Comparison of ENCODE assay signal across 8 cellular contexts in genomic region chr15:40069178-40070165, GRCh38. TPM values are rescaled to one million over a fixed set of nuclear protein-coding genes. Genes with fewer than 3 reads are reported as not detected.
DNase-seq lines count a peak whose midpoint lies in the region; TF ChIP-seq lines count a peak whose summit lies in the region.

No MANE protein-coding gene starts in this region.

- H3K36me3 Mint-ChIP-seq in H9 (ENCODE audit: insufficient read depth in 1 of 3, low read depth in 3 of 3) = peaks cover 2 to 10% (median 7%) of the 10 kb centered on the region in 3 experiments; a peak in 3 of 7 replicates

- H3K27me3 Mint-ChIP-seq in H9 (ENCODE audit: low read depth) = 0 out of 2 replicates have a peak, but pooled peaks cover 1% of the 10 kb centered on the region

- H4K8ac ChIP-seq in H9 (replicated peaks; ENCODE audit: insufficient read length, low read depth, low read length) = no peak overlapping the region

- no peak for TF ChIP-seq POLR2A in sigmoid colon (IDR thresholded peaks at IDR 0.05)

- H3K4me3 ChIP-seq in adipocyte (ENCODE audit: low read length) (no peak overlapping the region), hepatocyte (no peak overlapping the region), sigmoid colon (peak overlapping the region in 1 of 4 donors; percentile 6)

- peak overlapping the region in 2 of 3 experiments; percentile 36 to 59; a peak in 1 of 7 replicates for H3K27ac Mint-ChIP-seq in H9

- TF ChIP-seq EP300 in sigmoid colon (IDR thresholded peaks at IDR 0.05) = no peak

- H3K9me2 ChIP-seq in hepatocyte (replicated peaks; ENCODE audit: insufficient read depth) = no peaks in the 10 kb centered on the region

- H2BK12ac ChIP-seq in H9 (ENCODE audit: insufficient read length, low read depth, low read length) = no peak overlapping the region

- WGBS in H9 (ENCODE audit: extremely low coverage, insufficient read length, low lambda C conversion rate) = no CpG with 5 or more reads among the region's 32 CpGs
- 56% methylated on average over 32 of the region's 32 CpGs for WGBS in hepatocyte (ENCODE audit: low lambda C conversion rate, missing lambda C conversion rate)
- 26 to 48% methylated on average over 32 of the region's 32 CpGs for WGBS in sigmoid colon, 2 donors

- peaks cover 4 to 10% of the 10 kb centered on the region in 2 experiments; a peak in 3 of 5 replicates for H3K9me3 Mint-ChIP-seq in H9

- no peaks in the 10 kb centered on the region for H3K27me3 ChIP-seq in H9 (ENCODE audit: insufficient read depth, low read length)
- H3K27me3 ChIP-seq in adipocyte (replicated peaks; ENCODE audit: control insufficient read depth, insufficient read depth, low read length) = no peaks in the 10 kb centered on the region
- no peaks in the 10 kb centered on the region for H3K27me3 ChIP-seq in hepatocyte
- H3K27me3 ChIP-seq in sigmoid colon = no peaks in the 10 kb centered on the region

- no peak overlapping the region for H3K23ac ChIP-seq in H9 (ENCODE audit: insufficient read length, low read depth, low read length)

- H2BK120ac ChIP-seq in H9 (ENCODE audit: low read depth, low read length, poor library complexity, severe bottlenecking) = no peak overlapping the region

- H3K4me2 ChIP-seq in H9 (ENCODE audit: insufficient read depth, insufficient read length, low read length) (no peak overlapping the region), hepatocyte (peak overlapping the region; percentile 27)

- no peak overlapping the region for H2BK20ac ChIP-seq in H9 (ENCODE audit: low read depth, low read length, poor library complexity, severe bottlenecking)

- H3K36me3 ChIP-seq in adipocyte (ENCODE audit: control insufficient read depth, insufficient read depth, low read length, severe bottlenecking) (no peaks in the 10 kb centered on the region), hepatocyte (replicated peaks; ENCODE audit: insufficient read depth, low read depth) (no peaks in the 10 kb centered on the region), sigmoid colon (no peaks in the 10 kb centered on the region)

- peak; percentile 73 for DNase-seq in ELF-1 (ENCODE audit: low read depth, low spot score)
- peak; percentile 71 for DNase-seq in H9
- DNase-seq in NCI-H146 (lab: John Stamatoyannopoulos, UW) = peak; percentile 96
- peak; percentile 96 for DNase-seq in adipocyte (ENCODE audit: low read depth)
- peak; percentile 77 for DNase-seq in hepatocyte (ENCODE audit: low spot score)
- peak; percentile 94 for DNase-seq in sigmoid colon
- DNase-seq in SKM-1 (lab: John Stamatoyannopoulos, UW; ENCODE audit: unreplicated experiment) = no peak
- DNase-seq in NOMO-1 (lab: John Stamatoyannopoulos, UW; ENCODE audit: unreplicated experiment in 2 of 2) = no peak

- no peak overlapping the region for H3K14ac ChIP-seq in H9 (ENCODE audit: insufficient read depth, low read length)

- H3K79me1 ChIP-seq in H9 (ENCODE audit: insufficient read depth, low read depth, low read length, poor library complexity, severe bottlenecking) = no peaks in the 10 kb centered on the region

- TF ChIP-seq CTCF in H9 (conservative IDR thresholded peaks at IDR 0.05) (no peak), hepatocyte (IDR thresholded peaks at IDR 0.05; ENCODE audit: poor library complexity) (no peak), sigmoid colon (IDR thresholded peaks at IDR 0.05) (no peak)

- no peaks in the 10 kb centered on the region for H3K23me2 ChIP-seq in H9 (ENCODE audit: insufficient read length, low read depth, low read length, poor library complexity, severe bottlenecking)

- H4K20me1 ChIP-seq in H9 (ENCODE audit: control insufficient read depth, insufficient read depth, insufficient read length) = no peaks in the 10 kb centered on the region
- no peaks in the 10 kb centered on the region for H4K20me1 ChIP-seq in hepatocyte (ENCODE audit: insufficient read depth, poor library complexity, severe bottlenecking)

- no peak overlapping the region for H2BK15ac ChIP-seq in H9 (ENCODE audit: low read depth, low read length)

- H3K56ac ChIP-seq in H9 (ENCODE audit: insufficient read length, low read depth, low read length) = no peak overlapping the region

- H3K27ac ChIP-seq in H9 (ENCODE audit: insufficient read length, low read depth, low read length) (no peak overlapping the region), hepatocyte (peak overlapping the region; percentile 75), sigmoid colon (peak overlapping the region; percentile 61 to 77 (median 74))

- no peak overlapping the region for H3K18ac ChIP-seq in H9 (ENCODE audit: insufficient read length, low read depth, low read length)

- no peak overlapping the region for H2BK5ac ChIP-seq in H9 (ENCODE audit: insufficient read length, low read length)

- no peak overlapping the region for H3K9ac ChIP-seq in H9 (ENCODE audit: extremely low read depth, insufficient read length, low read length)
- no peak overlapping the region for H3K9ac ChIP-seq in adipocyte (ENCODE audit: low read length)

- H2AFZ ChIP-seq in H9 (ENCODE audit: low read length) (no peak overlapping the region), hepatocyte (no peak overlapping the region)

- intact Hi-C loops in sigmoid colon (cut with DNase I) = loop anchor here (5.0 kb wide), 1 partner anchor 38 kb away; the partner anchor contains the start of gene BMF

- no peak overlapping the region for H2AK5ac ChIP-seq in H9 (ENCODE audit: insufficient read length, low read length)

- H3K79me2 ChIP-seq in H9 (ENCODE audit: insufficient read depth, low read length) = no peaks in the 10 kb centered on the region
- H3K79me2 ChIP-seq in hepatocyte = no peaks in the 10 kb centered on the region

- peaks cover 29 to 37% of the 10 kb centered on the region in 2 experiments for H3K4me1 Mint-ChIP-seq in H9

- no peak overlapping the region for H3K4ac ChIP-seq in H9 (ENCODE audit: low read depth, low read length)

- H4K91ac ChIP-seq in H9 (ENCODE audit: insufficient read length, low read depth, low read length) = no peak overlapping the region

- H3K4me3 Mint-ChIP-seq in H9 = no peak overlapping the region

- no peak overlapping the region for H3T11ph ChIP-seq in H9 (ENCODE audit: low read length)

- H3K9me3 ChIP-seq in H9 (ENCODE audit: control insufficient read depth, low read depth, low read length) (no peaks in the 10 kb centered on the region), adipocyte (ENCODE audit: control insufficient read depth, low read length) (no peaks in the 10 kb centered on the region), hepatocyte (ENCODE audit: low read depth) (no peaks in the 10 kb centered on the region), sigmoid colon (no peaks in the 10 kb centered on the region)

- peaks cover 2% of the 10 kb centered on the region; the same call in 1 of the 2 replicates for H3K4me1 ChIP-seq in H9 (ENCODE audit: insufficient read depth, low read length)
- peaks cover 20% of the 10 kb centered on the region for H3K4me1 ChIP-seq in adipocyte (ENCODE audit: control insufficient read depth, insufficient read depth, low read length)
- H3K4me1 ChIP-seq in hepatocyte (ENCODE audit: insufficient read depth) = peaks cover 19% of the 10 kb centered on the region
- H3K4me1 ChIP-seq in sigmoid colon = peaks cover 0 to 27% (median 22%) of the 10 kb centered on the region in 4 donors

- no peak overlapping the region for H4K5ac ChIP-seq in H9 (ENCODE audit: insufficient read length, low read depth, low read length)

RNA-seq across cellular contexts. Expression of gene SRP14, which starts 30.5 kb away (rescaled TPM):
- 200 and 208 TPM in 2 replicates for total RNA-seq in H9 (2021)
- total RNA-seq in hepatocyte = 219 and 274 TPM in 2 replicates
- 804 and 827 TPM in 2 replicates for polyA plus RNA-seq in hepatocyte
- total RNA-seq in sigmoid colon = 100 to 1,000 TPM; 307 to 378 (median 342) TPM
- polyA plus RNA-seq in sigmoid colon = 100 to 1,000 TPM; 304 to 467 (median 403) TPM

RNA-seq across cellular contexts. Expression of gene BMF, which starts 39.2 kb away (rescaled TPM):
- 13.2 and 15.0 TPM in 2 replicates for total RNA-seq in H9 (2021)
- total RNA-seq in hepatocyte = 33.9 and 41.8 TPM in 2 replicates
- 13.8 and 15.9 TPM in 2 replicates for polyA plus RNA-seq in hepatocyte
- 10 to 100 TPM in 3 of 4 donors, 1 to 10 TPM in 1; 5.8 to 18.0 (median 14.8) TPM for total RNA-seq in sigmoid colon
- 10 to 100 TPM in 2 of 3 donors, 1 to 10 TPM in 1; 4.8 to 18.1 (median 15.5) TPM for polyA plus RNA-seq in sigmoid colon

Comparison
In these comparisons a context has a peak if more than half of its experiments do, and no peak if none do; other contexts are left out.
1. DNase-seq: peak in ELF-1 (single experiment), H9 (single experiment), NCI-H146 (single experiment), adipocyte (single experiment), hepatocyte (single experiment) and sigmoid colon (single experiment); none in SKM-1 (single experiment) and NOMO-1 (0 of 2).